In genomic region chr14:34012978-34013713, GRCh38 we compare ENCODE assay signal across 1 cellular context.
A peak's percentile ranks its signal among the peaks of the same experiment; 100 is the strongest.
TF ChIP-seq lines count a peak whose summit lies in the region.

No MANE protein-coding gene starts in this region.

TF ChIP-seq in GM12878, 131 proteins besides CTCF, POLR2A, EP300 and RAD21 (continued from another document and continues in another):
- no peak for TF ChIP-seq PRDM15 (CRISPR knock-in tag; IDR thresholded peaks at IDR 0.05)
- no peak for TF ChIP-seq E2F8 (IDR thresholded peaks at IDR 0.05; ENCODE audit: low read depth, partially characterized antibody)
- TF ChIP-seq JUNB (IDR thresholded peaks at IDR 0.05) = peak; percentile 28; the same call in 1 of the 2 replicates
- TF ChIP-seq TARDBP (IDR thresholded peaks at IDR 0.05; ENCODE audit: borderline replicate concordance) = no peak
- peak; percentile 73; the same call in 1 of the 2 replicates for TF ChIP-seq MTA2 (IDR thresholded peaks at IDR 0.05; ENCODE audit: low read depth)
- TF ChIP-seq SUZ12 (IDR thresholded peaks at IDR 0.05; ENCODE audit: unreplicated experiment) = no peak
- TF ChIP-seq USF2 (IDR thresholded peaks at IDR 0.05; ENCODE audit: borderline replicate concordance, low read depth, low read length) = no peak
- TF ChIP-seq ZBTB4 (CRISPR knock-in tag; IDR thresholded peaks at IDR 0.05) = no peak
- TF ChIP-seq FOS (IDR thresholded peaks at IDR 0.05; ENCODE audit: borderline replicate concordance, extremely low read depth, insufficient read length) = no peak
- TF ChIP-seq PKNOX1 (IDR thresholded peaks at IDR 0.05) = no peak
- no peak for TF ChIP-seq NR2C2 (IDR thresholded peaks at IDR 0.05; ENCODE audit: borderline replicate concordance, control insufficient read depth, insufficient read length, low read depth)
- TF ChIP-seq ZNF207 (IDR thresholded peaks at IDR 0.05; ENCODE audit: borderline replicate concordance) = no peak
- TF ChIP-seq ZBED1 (IDR thresholded peaks at IDR 0.05; ENCODE audit: borderline replicate concordance) = no peak
- no peak for TF ChIP-seq SUPT20H (IDR thresholded peaks at IDR 0.05; ENCODE audit: borderline replicate concordance, control insufficient read depth, low read depth, low read length)
- TF ChIP-seq ZNF384 (IDR thresholded peaks at IDR 0.05; ENCODE audit: borderline replicate concordance, low read depth, low read length) = peak; percentile 32; the same call in 1 of the 2 replicates
- TF ChIP-seq MEF2A (IDR thresholded peaks at IDR 0.05; ENCODE audit: insufficient read depth, low read depth, low read length) = no peak
- no peak for TF ChIP-seq CREM (IDR thresholded peaks at IDR 0.05; ENCODE audit: low read depth)
- TF ChIP-seq BHLHE40 (IDR thresholded peaks at IDR 0.05; ENCODE audit: borderline replicate concordance in 1 of 2, low read depth in 2 of 2, low read length in 1 of 2) = no peak
- TF ChIP-seq ATF2 (IDR thresholded peaks at IDR 0.05; ENCODE audit: low read length) = no peak; the same call in 1 of the 2 replicates
- TF ChIP-seq CBX3 (IDR thresholded peaks at IDR 0.05; ENCODE audit: borderline replicate concordance, low read depth) = no peak
- TF ChIP-seq USF1 (IDR thresholded peaks at IDR 0.05; ENCODE audit: borderline replicate concordance, extremely low read length, insufficient read depth, low read depth, low read length) = no peak
- peak; percentile 57 for TF ChIP-seq EED (IDR thresholded peaks at IDR 0.05; ENCODE audit: low read depth)
- TF ChIP-seq STAT1 (conservative IDR thresholded peaks at IDR 0.05) = no peak
- TF ChIP-seq BMI1 (IDR thresholded peaks at IDR 0.05; ENCODE audit: borderline replicate concordance) = no peak
- TF ChIP-seq GABPA (IDR thresholded peaks at IDR 0.05; ENCODE audit: low read depth) = no peak
- TF ChIP-seq ZNF24 (IDR thresholded peaks at IDR 0.05) = peak; percentile 87
- no peak for TF ChIP-seq TAF1 (IDR thresholded peaks at IDR 0.05; ENCODE audit: borderline replicate concordance, low read depth, low read length)
- TF ChIP-seq BCLAF1 (IDR thresholded peaks at IDR 0.05) = no peak
- TF ChIP-seq RAD51 (IDR thresholded peaks at IDR 0.05) = no peak
- TF ChIP-seq SRF (IDR thresholded peaks at IDR 0.05; ENCODE audit: low read depth in 2 of 2, low read length in 2 of 2) = no peak
- TF ChIP-seq BACH1 (IDR thresholded peaks at IDR 0.05; ENCODE audit: borderline replicate concordance) = no peak
- no peak for TF ChIP-seq ESRRA (IDR thresholded peaks at IDR 0.05; ENCODE audit: low read length)
- TF ChIP-seq SIN3A (IDR thresholded peaks at IDR 0.05; ENCODE audit: low read depth, low read length) = no peak
- no peak for TF ChIP-seq RFX5 (IDR thresholded peaks at IDR 0.05; ENCODE audit: low read depth, low read length)
- TF ChIP-seq HSF1 (IDR thresholded peaks at IDR 0.05; ENCODE audit: low read depth, low read length) = no peak
- no peak for TF ChIP-seq STAT3 (IDR thresholded peaks at IDR 0.05; ENCODE audit: low read depth, low read length)
- TF ChIP-seq GATAD2B (conservative IDR thresholded peaks at IDR 0.05; ENCODE audit: low read depth) = 0 out of 2 replicates have a peak, but pooled peaks have one; percentile 52
- no peak for TF ChIP-seq NRF1 (conservative IDR thresholded peaks at IDR 0.05; ENCODE audit: low read depth, low read length)
- TF ChIP-seq NFXL1 (IDR thresholded peaks at IDR 0.05; ENCODE audit: borderline replicate concordance) = no peak
